ENCODE assay signal across 19 cellular contexts in genomic region chr13:50235604-50236003, GRCh38.
A peak's percentile ranks its signal among the peaks of the same experiment; 100 is the strongest.
DNase-seq lines count a peak whose midpoint lies in the region; ATAC-seq, FAIRE-seq and TF ChIP-seq lines count a peak whose summit lies in the region.
"Had no signal": no experiment of that assay in that cellular context is flagged by ENCODE, and none has a peak within 500 bp of the region (broad histone marks: within the 10 kb centered on the region; RNA-seq: fewer than 3 reads in every experiment).

No MANE protein-coding gene starts in this region.

- H3K4me1 Mint-ChIP-seq in CD8-positive, alpha-beta T cell (ENCODE audit: low read depth), result peaks cover 20% of the 10 kb centered on the region

- WGBS in right cardiac atrium, result 97% methylated on average over 3 of the region's 3 CpGs

- no peaks in the 10 kb centered on the region for H4K20me1 ChIP-seq in OCI-LY7 (ENCODE audit: insufficient read depth, low read length)

- DNase-seq in CD8-positive, alpha-beta T cell, result no peak
- DNase-seq in GM12892 (ENCODE audit: insufficient read length), result no peak
- DNase-seq in OCI-LY7 (ENCODE audit: low spot score), result no peak
- DNase-seq in lower lobe of right lung, result no peak
- no peak for DNase-seq in stimulated activated CD4-positive, alpha-beta T cell treated with anti-CD3 and anti-CD28 coated beads, Interleukin-2, amount 100 ng/mL, for 48 hours
- no peak for DNase-seq in HTR-8/SVneo (ENCODE audit: insufficient read length, low spot score)
- DNase-seq in right cardiac atrium, result no peak
- DNase-seq: DMS153; GOT3; islet precursor cell; mesenchymal stem cell; naive thymus-derived CD8-positive, alpha-beta T cell; NCI-H187; NCI-H446 treated with DMSO at 0.1 percent for 48 hours; stimulated activated CD4-positive, alpha-beta T cell treated with anti-CD3 and anti-CD28 coated beads, Interleukin-2, amount 100 ng/mL, for 24 hours; substantia nigra; SW 1271; uterus had no signal

- FAIRE-seq in GM12892 (lab: Jason Lieb, UNC) (peak; percentile 51), HTR-8/SVneo (lab: Jason Lieb, UNC) (no peak)
- FAIRE-seq: astrocyte had no signal

- no peak overlapping the region for H3K4me3 ChIP-seq in CD8-positive, alpha-beta T cell (ENCODE audit: low read depth, low read length)
- H3K4me3 ChIP-seq in OCI-LY7 (ENCODE audit: low read depth, low read length, poor library complexity, severe bottlenecking) (peak overlapping the region; percentile 45), lower lobe of right lung (peak overlapping the region; percentile 12), right cardiac atrium (ENCODE audit: low read length) (no peak overlapping the region)
- H3K4me3 ChIP-seq: uterus had no signal

- no peak for ATAC-seq in CD8-positive, alpha-beta T cell
- no peak for ATAC-seq in lower lobe of right lung
- no peak for ATAC-seq in right cardiac atrium
- ATAC-seq: naive thymus-derived CD8-positive, alpha-beta T cell had no signal

- peaks cover 4% of the 10 kb centered on the region for H3K4me1 ChIP-seq in CD8-positive, alpha-beta T cell (ENCODE audit: insufficient read depth, low read length)
- H3K4me1 ChIP-seq in OCI-LY7 (ENCODE audit: insufficient read depth, low read length, poor library complexity, severe bottlenecking) (peaks cover 15% of the 10 kb centered on the region), lower lobe of right lung (peaks cover 7% of the 10 kb centered on the region), right cardiac atrium (ENCODE audit: control insufficient read depth, insufficient read depth, low read length) (no peaks in the 10 kb centered on the region)
- H3K4me1 ChIP-seq: uterus had no signal

- H3K9me2 ChIP-seq in OCI-LY7 (ENCODE audit: insufficient read depth, low read length), result no peaks in the 10 kb centered on the region

- H3K9me3 Mint-ChIP-seq in CD8-positive, alpha-beta T cell, result no peaks in the 10 kb centered on the region

- H2AFZ ChIP-seq in OCI-LY7 (ENCODE audit: low read length), result peak overlapping the region; percentile 89

- no peak overlapping the region for H3K27ac ChIP-seq in CD8-positive, alpha-beta T cell (ENCODE audit: low read depth, low read length)
- H3K27ac ChIP-seq in OCI-LY7 (ENCODE audit: low read depth, low read length, poor library complexity, severe bottlenecking) (no peak overlapping the region), lower lobe of right lung (no peak overlapping the region), right cardiac atrium (ENCODE audit: low read length) (no peak overlapping the region)
- H3K27ac ChIP-seq: uterus had no signal

- H3K36me3 ChIP-seq in CD8-positive, alpha-beta T cell (ENCODE audit: insufficient read depth, low read length), result no peaks in the 10 kb centered on the region
- no peaks in the 10 kb centered on the region for H3K36me3 ChIP-seq in OCI-LY7 (ENCODE audit: insufficient read depth, low read length)
- no peaks in the 10 kb centered on the region for H3K36me3 ChIP-seq in lower lobe of right lung
- H3K36me3 ChIP-seq: uterus had no signal

- H3K4me2 ChIP-seq in OCI-LY7 (ENCODE audit: low read length), result peak overlapping the region; percentile 67

- no peaks in the 10 kb centered on the region for H3K36me3 Mint-ChIP-seq in CD8-positive, alpha-beta T cell
- H3K36me3 Mint-ChIP-seq: naive thymus-derived CD8-positive, alpha-beta T cell had no signal

- H3K79me2 ChIP-seq in OCI-LY7 (ENCODE audit: insufficient read depth, low read depth, low read length), result no peaks in the 10 kb centered on the region

- no peak for TF ChIP-seq POLR2A in GM12892 (IDR thresholded peaks at IDR 0.05; ENCODE audit: low read depth, low read length)

- peak overlapping the region; percentile 83 for H3K4me3 Mint-ChIP-seq in CD8-positive, alpha-beta T cell

- no peaks in the 10 kb centered on the region for H3K27me3 Mint-ChIP-seq in CD8-positive, alpha-beta T cell (ENCODE audit: low read depth)
- H3K27me3 Mint-ChIP-seq: naive thymus-derived CD8-positive, alpha-beta T cell had no signal

- no peaks in the 10 kb centered on the region for H3K27me3 ChIP-seq in CD8-positive, alpha-beta T cell (ENCODE audit: insufficient read depth, low read length)
- H3K27me3 ChIP-seq in lower lobe of right lung (ENCODE audit: low read depth) (no peaks in the 10 kb centered on the region), right cardiac atrium (ENCODE audit: control insufficient read depth, insufficient read depth) (no peaks in the 10 kb centered on the region)
- H3K27me3 ChIP-seq: uterus had no signal

- intact Hi-C loops in CD8-positive, alpha-beta T cell (cut with DNase I, micrococcal nuclease), result loop anchor here in 1 of 2 experiments (2.0 to 10.0 kb wide), 4 partner anchors 19 to 238 kb away; partner anchors contain the start of gene TRIM13
- intact Hi-C loops in OCI-LY7 (cut with micrococcal nuclease; ENCODE audit: unreplicated experiment), result no loop called here
- intact Hi-C loops in lower lobe of right lung (cut with DNase I), result no loop called here
- intact Hi-C loops in right cardiac atrium (cut with DNase I), result no loop called here

- peak overlapping the region; percentile 81 for H3K27ac Mint-ChIP-seq in CD8-positive, alpha-beta T cell

- H3K9me3 ChIP-seq in CD8-positive, alpha-beta T cell (ENCODE audit: low read length), result no peaks in the 10 kb centered on the region
- H3K9me3 ChIP-seq in OCI-LY7 (ENCODE audit: low read length) (0 out of 2 replicates have a peak, but pooled peaks cover 4% of the 10 kb centered on the region), lower lobe of right lung (no peaks in the 10 kb centered on the region), right cardiac atrium (ENCODE audit: control insufficient read depth, low read length) (no peaks in the 10 kb centered on the region)
- H3K9me3 ChIP-seq: uterus had no signal

- CTCF ChIA-PET in CD8-positive, alpha-beta T cell (lab: Charles Lee), result no interaction called here
- CTCF ChIA-PET in OCI-LY7 (lab: Charles Lee; ENCODE audit: unreplicated experiment), result no interaction called here

- POLR2A ChIA-PET in CD8-positive, alpha-beta T cell (lab: Charles Lee), result interaction anchor here (1.2 to 2.0 kb wide), 3 partner anchors 13 to 111 kb away, joined by 5 to 7 read pairs (median 6); no protein-coding TSS in a partner anchor
- POLR2A ChIA-PET in OCI-LY7 (lab: Charles Lee), result interaction anchor here (0.6 to 1.3 kb wide), 6 partner anchors 8 to 146 kb away, joined by 3 to 6 read pairs (median 4); no protein-coding TSS in a partner anchor

- BruUV-seq in OCI-LY7 (replicated peaks; lab: Mats Ljungman, UMichigan), result no TSS peak

- no peak for TF ChIP-seq CTCF in CD8-positive, alpha-beta T cell (IDR thresholded peaks at IDR 0.05)
- TF ChIP-seq CTCF in OCI-LY7 (conservative IDR thresholded peaks at IDR 0.05; ENCODE audit: low read length) (no peak), lower lobe of right lung (IDR thresholded peaks at IDR 0.05) (no peak)

Comparison
In these comparisons a context has a peak if more than half of its experiments do, and no peak if none do; other contexts are left out.
1. H3K4me3 ChIP-seq: peak in OCI-LY7 (single experiment) and lower lobe of right lung (single experiment); none in CD8-positive, alpha-beta T cell (single experiment) and right cardiac atrium (single experiment).